ENCODE assay signal across 1 cellular context in the genomic region with DNA sequence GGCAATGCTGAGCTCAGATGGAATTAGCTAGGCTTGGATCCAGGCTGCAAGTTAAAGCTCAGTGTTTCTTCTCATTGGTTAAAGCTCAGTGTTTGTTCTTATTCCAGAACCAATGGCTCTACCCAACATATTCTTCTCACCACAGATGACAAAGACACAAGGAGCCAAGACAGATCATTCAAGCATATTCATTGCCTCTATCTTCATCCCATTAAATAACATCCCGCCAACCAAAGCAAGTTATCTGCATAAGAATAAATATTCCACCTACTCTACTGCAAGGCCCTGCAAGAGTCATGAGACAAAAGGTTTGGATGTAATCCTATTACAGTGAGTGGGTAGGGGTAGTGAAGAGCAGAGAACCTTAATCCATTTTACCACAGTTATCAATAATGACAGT.
TF ChIP-seq lines count a peak whose summit lies in the region.

No MANE protein-coding gene starts in this region.

TF ChIP-seq in WTC11, 78 proteins besides CTCF, POLR2A, EP300 and RAD21 (continued from another document):
- TF ChIP-seq AFF4 (CRISPR knock-in tag; IDR thresholded peaks at IDR 0.05; ENCODE audit: borderline replicate concordance): no peak
- no peak for TF ChIP-seq FOXK1 (CRISPR knock-in tag; IDR thresholded peaks at IDR 0.05)
- no peak for TF ChIP-seq NR1H2 (CRISPR knock-in tag; IDR thresholded peaks at IDR 0.05)
- TF ChIP-seq ZNF317 (CRISPR knock-in tag; IDR thresholded peaks at IDR 0.05; ENCODE audit: borderline replicate concordance, low read depth): no peak
- no peak for TF ChIP-seq TEAD1 (CRISPR knock-in tag; IDR thresholded peaks at IDR 0.05)
- no peak for TF ChIP-seq RORB (CRISPR knock-in tag; IDR thresholded peaks at IDR 0.05)
- TF ChIP-seq, protein P1, sequence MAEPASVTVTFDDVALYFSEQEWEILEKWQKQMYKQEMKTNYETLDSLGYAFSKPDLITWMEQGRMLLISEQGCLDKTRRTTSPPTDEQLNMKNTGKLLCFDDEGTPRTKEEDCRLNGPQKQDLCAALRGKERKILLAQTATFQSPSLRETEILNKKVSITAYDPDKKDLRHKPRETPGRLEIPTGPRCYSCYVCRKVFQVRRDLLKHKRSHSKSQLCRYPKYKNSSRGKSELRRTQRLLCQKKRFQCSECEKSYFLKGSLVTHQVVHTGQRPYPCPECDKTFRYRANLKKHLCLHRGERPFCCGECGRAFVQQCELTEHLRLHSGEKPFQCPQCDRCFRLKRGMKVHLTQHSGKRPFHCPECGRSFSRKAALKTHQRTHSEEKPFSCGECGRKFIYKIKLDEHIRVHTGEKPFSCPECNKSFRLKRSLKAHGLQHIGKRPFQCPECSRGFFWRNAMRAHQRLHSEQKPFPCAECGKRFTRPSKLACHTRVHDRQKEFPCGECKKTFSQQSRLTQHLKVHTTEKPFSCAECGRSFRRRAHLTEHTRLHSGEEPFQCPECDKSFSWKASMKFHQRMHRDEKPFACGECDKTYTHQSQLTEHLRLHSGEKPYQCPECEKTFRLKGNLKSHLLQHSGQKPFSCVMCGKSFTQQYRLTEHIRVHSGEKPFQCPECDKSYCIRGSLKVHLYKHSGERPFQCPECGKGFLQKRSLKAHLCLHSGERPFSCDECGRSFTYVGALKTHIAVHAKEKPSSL (CRISPR knock-in tag; conservative IDR thresholded peaks at IDR 0.05): no peak
- TF ChIP-seq NFE2L1 (CRISPR knock-in tag; IDR thresholded peaks at IDR 0.05): no peak
- no peak for TF ChIP-seq PRRX2 (CRISPR knock-in tag; IDR thresholded peaks at IDR 0.05)
- TF ChIP-seq, protein P2, sequence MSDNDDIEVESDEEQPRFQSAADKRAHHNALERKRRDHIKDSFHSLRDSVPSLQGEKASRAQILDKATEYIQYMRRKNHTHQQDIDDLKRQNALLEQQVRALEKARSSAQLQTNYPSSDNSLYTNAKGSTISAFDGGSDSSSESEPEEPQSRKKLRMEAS (CRISPR knock-in tag; IDR thresholded peaks at IDR 0.05): no peak
- no peak for TF ChIP-seq ARID4B (CRISPR knock-in tag; IDR thresholded peaks at IDR 0.05; ENCODE audit: borderline replicate concordance)
- no peak for TF ChIP-seq ZNF416 (CRISPR knock-in tag; IDR thresholded peaks at IDR 0.05)
- TF ChIP-seq RELA (CRISPR knock-in tag; IDR thresholded peaks at IDR 0.05; ENCODE audit: borderline replicate concordance): no peak
- no peak for TF ChIP-seq JAZF1 (CRISPR knock-in tag; IDR thresholded peaks at IDR 0.05)
- TF ChIP-seq ZNF396 (CRISPR knock-in tag; IDR thresholded peaks at IDR 0.05; ENCODE audit: borderline replicate concordance): no peak
- no peak for TF ChIP-seq CBFB (CRISPR knock-in tag; IDR thresholded peaks at IDR 0.05; ENCODE audit: low read depth)
